1 cellular context compared by ENCODE assay signal in the genomic region with DNA sequence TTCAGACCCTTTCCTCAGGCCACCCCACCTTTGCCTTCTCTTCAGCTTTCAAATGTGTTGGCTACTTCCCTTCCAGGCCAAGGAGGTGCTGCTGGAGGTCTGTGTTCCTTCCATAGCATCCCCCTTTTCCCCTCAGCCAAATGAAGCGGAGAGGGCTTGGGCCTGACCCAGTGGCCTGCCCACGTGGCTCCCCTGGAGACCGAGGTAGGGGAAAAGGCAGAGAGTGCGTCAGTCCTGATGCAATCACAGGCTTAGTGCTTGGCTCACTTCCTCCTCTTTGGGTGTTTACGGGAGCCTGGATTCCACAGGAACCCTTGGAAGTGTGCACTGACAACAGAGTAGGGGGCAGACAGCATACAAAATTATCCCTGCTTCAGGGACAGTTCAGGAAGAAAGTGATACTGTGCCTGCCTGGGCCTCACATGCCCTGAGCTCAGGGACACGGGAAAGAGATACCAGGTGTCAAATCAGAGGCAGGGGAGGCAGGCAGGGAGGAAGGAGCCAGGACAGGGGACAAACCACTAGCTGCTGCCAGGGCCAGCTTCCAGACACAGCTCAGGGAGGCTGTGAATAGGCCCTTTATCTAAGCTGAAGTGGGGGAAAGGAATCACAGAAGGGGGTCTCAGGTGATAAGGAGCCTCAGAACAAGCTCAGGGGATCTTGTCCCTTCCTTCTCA.
TF ChIP-seq lines count a peak whose summit lies in the region.

No MANE protein-coding gene starts in this region.

TF ChIP-seq in H1, 55 proteins besides CTCF, POLR2A, EP300 and RAD21 (continued from another document):
- TF ChIP-seq RFX5 (IDR thresholded peaks at IDR 0.05; ENCODE audit: borderline replicate concordance, low read depth, low read length): no peak
- TF ChIP-seq BRCA1 (IDR thresholded peaks at IDR 0.05; ENCODE audit: low read depth, low read length): no peak
- no peak for TF ChIP-seq TBP (IDR thresholded peaks at IDR 0.05; ENCODE audit: low read depth, low read length)
- TF ChIP-seq ZNF274 (IDR thresholded peaks at IDR 0.05; ENCODE audit: borderline replicate concordance, extremely low read depth, low read length): no peak
TF ChIP-seq in H1: peak in this region for 2.
